1 cellular context compared by ENCODE assay signal in genomic region chr15:81033508-81033907, GRCh38.
TF ChIP-seq lines count a peak whose summit lies in the region.

No MANE protein-coding gene starts in this region.

TF ChIP-seq in IMR-90, 13 proteins besides CTCF, POLR2A, EP300 and RAD21:
- no peak for TF ChIP-seq FOS (IDR thresholded peaks at IDR 0.05; ENCODE audit: low read depth, low read length)
- no peak for TF ChIP-seq MXI1 (IDR thresholded peaks at IDR 0.05; ENCODE audit: borderline replicate concordance, low read depth, low read length)
- no peak for TF ChIP-seq SMC3 (IDR thresholded peaks at IDR 0.05; ENCODE audit: low read depth, low read length)
- TF ChIP-seq RCOR1 (IDR thresholded peaks at IDR 0.05; ENCODE audit: insufficient replicate concordance, low read length), result no peak
- no peak for TF ChIP-seq RFX5 (IDR thresholded peaks at IDR 0.05; ENCODE audit: low read depth, low read length)
- TF ChIP-seq MAFK (IDR thresholded peaks at IDR 0.05; ENCODE audit: low read depth, low read length), result no peak
- TF ChIP-seq USF2 (IDR thresholded peaks at IDR 0.05; ENCODE audit: low read depth, low read length), result no peak
- TF ChIP-seq NFE2L2 (IDR thresholded peaks at IDR 0.05; ENCODE audit: low read depth, low read length), result no peak
- TF ChIP-seq MAZ (IDR thresholded peaks at IDR 0.05; ENCODE audit: borderline replicate concordance, low read depth, low read length), result no peak
- TF ChIP-seq CEBPB (IDR thresholded peaks at IDR 0.05; ENCODE audit: low read depth, low read length), result no peak
- no peak for TF ChIP-seq BHLHE40 (IDR thresholded peaks at IDR 0.05; ENCODE audit: low read depth, low read length)
- TF ChIP-seq ELK1 (IDR thresholded peaks at IDR 0.05; ENCODE audit: borderline replicate concordance, low read depth, low read length), result no peak
- no peak for TF ChIP-seq CHD1 (IDR thresholded peaks at IDR 0.05; ENCODE audit: low read depth, low read length)
